Comparison of ENCODE assay signal across 22 cellular contexts in the genomic region with DNA sequence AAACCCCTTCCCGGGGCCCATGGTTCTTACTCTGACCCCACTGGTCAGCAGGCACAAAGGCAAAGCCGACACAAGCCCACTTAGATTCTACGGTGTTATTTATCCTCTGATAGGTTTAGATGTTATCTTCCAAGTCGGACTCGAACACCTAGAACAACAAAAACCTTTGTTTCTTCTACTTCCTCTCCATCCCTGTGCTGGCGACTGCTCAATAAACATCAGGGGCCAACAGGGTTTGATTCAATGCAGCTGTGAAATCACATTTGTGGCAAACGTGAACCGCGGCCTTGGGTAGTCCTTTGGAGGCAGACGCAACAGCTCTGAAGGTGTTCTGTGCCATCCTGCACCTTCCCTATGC.
DNase-seq lines count a peak whose midpoint lies in the region; ATAC-seq, FAIRE-seq and TF ChIP-seq lines count a peak whose summit lies in the region.
"Had no signal": no experiment of that assay in that cellular context is flagged by ENCODE, and none has a peak within 500 bp of the region (broad histone marks: within the 10 kb centered on the region; RNA-seq: fewer than 3 reads in every experiment).

No MANE protein-coding gene starts in this region.

- no peak for TF ChIP-seq RAD21 in SK-N-SH (IDR thresholded peaks at IDR 0.05; ENCODE audit: low read length)

- H3K27me3 ChIP-seq in SK-N-SH (ENCODE audit: insufficient read depth) = no peaks in the 10 kb centered on the region
- no peaks in the 10 kb centered on the region for H3K27me3 ChIP-seq in gastroesophageal sphincter
- no peaks in the 10 kb centered on the region for H3K27me3 ChIP-seq in stomach
- no peaks in the 10 kb centered on the region for H3K27me3 ChIP-seq in pancreas

- no peak overlapping the region for H3K4me3 Mint-ChIP-seq in Calu3 (ENCODE audit: low read depth, unreplicated experiment)
- H3K4me3 Mint-ChIP-seq: activated CD4-positive, alpha-beta T cell treated with anti-CD3 and anti-CD28 coated beads, Interleukin-2, amount 10 ng/mL, durations not matched to agents 24 days and 14 days; activated naive CD8-positive, alpha-beta T cell treated with anti-CD3 and anti-CD28 coated beads, Interleukin-2, amount 10 ng/mL, durations not matched to agents 7 days and 5 days; CD4-positive, CD25-positive, alpha-beta regulatory T cell; HFFc6; naive thymus-derived CD8-positive, alpha-beta T cell; stimulated activated naive CD8-positive, alpha-beta T cell treated with anti-CD3 and anti-CD28 coated beads, Interleukin-15, Interleukin-2, amounts not matched to agents 100 ng/mL and 50 ng/mL, for 24 hours had no signal

- no peak overlapping the region for H2AFZ ChIP-seq in SK-N-SH (ENCODE audit: low read depth)

- no peaks in the 10 kb centered on the region for H3K79me2 ChIP-seq in SK-N-SH (ENCODE audit: insufficient read depth)

- H3K27ac ChIP-seq in C4-2B = peak overlapping the region; percentile 98
- H3K27ac ChIP-seq in SK-N-SH (ENCODE audit: low read depth in 2 of 2, low read length in 1 of 2) = peak overlapping the region in 1 of 2 experiments; percentile 98; a peak in 2 of 4 replicates
- peak overlapping the region in 3 of 4 donors; percentile 63 to 90 (median 89) for H3K27ac ChIP-seq in gastroesophageal sphincter
- peak overlapping the region in 4 of 5 donors; percentile 24 to 42 (median 29) for H3K27ac ChIP-seq in stomach
- no peak overlapping the region for H3K27ac ChIP-seq in pancreas

- no peak for TF ChIP-seq POLR2A in gastroesophageal sphincter (IDR thresholded peaks at IDR 0.05)
- TF ChIP-seq POLR2A in stomach (IDR thresholded peaks at IDR 0.05) = no peak

- H3K9me3 ChIP-seq in SK-N-SH (no peaks in the 10 kb centered on the region), gastroesophageal sphincter (no peaks in the 10 kb centered on the region), stomach (no peaks in the 10 kb centered on the region), pancreas (no peaks in the 10 kb centered on the region)

- H3K4me3 ChIP-seq in SK-N-SH (ENCODE audit: low read depth in 2 of 2, low read length in 1 of 2) (no peak overlapping the region), gastroesophageal sphincter (no peak overlapping the region), stomach (no peak overlapping the region), pancreas (no peak overlapping the region)

- POLR2A ChIA-PET in SK-N-SH (lab: Yijun Ruan, JAX) = interaction anchor here (0.6 to 8.4 kb wide), 8 partner anchors 12 to 125 kb away, joined by 3 to 39 read pairs (median 4); no protein-coding TSS in a partner anchor

- H3K4me1 Mint-ChIP-seq in Calu3 (ENCODE audit: low read depth, unreplicated experiment) = peaks cover 37% of the 10 kb centered on the region

- TF ChIP-seq EP300 in SK-N-SH (IDR thresholded peaks at IDR 0.05; ENCODE audit: borderline replicate concordance in 1 of 2, low read depth in 1 of 2, low read length in 1 of 2) (no peak), gastroesophageal sphincter (IDR thresholded peaks at IDR 0.05) (no peak), stomach (IDR thresholded peaks at IDR 0.05) (no peak)

- intact Hi-C loops in stomach (cut with DNase I; ENCODE audit: low total_unique reads) = no loop called here
- intact Hi-C loops in Calu3 (cut with micrococcal nuclease; ENCODE audit: unreplicated experiment) = no loop called here
- intact Hi-C loops in pancreas (cut with DNase I) = no loop called here

- no peaks in the 10 kb centered on the region for H3K27me3 Mint-ChIP-seq in Calu3 (ENCODE audit: unreplicated experiment)
- H3K27me3 Mint-ChIP-seq: activated CD4-positive, alpha-beta T cell treated with anti-CD3 and anti-CD28 coated beads, Interleukin-2, amount 10 ng/mL, durations not matched to agents 24 days and 14 days; activated naive CD8-positive, alpha-beta T cell treated with anti-CD3 and anti-CD28 coated beads, Interleukin-2, amount 10 ng/mL, durations not matched to agents 7 days and 5 days; CD4-positive, CD25-positive, alpha-beta regulatory T cell; naive thymus-derived CD8-positive, alpha-beta T cell; stimulated activated naive CD8-positive, alpha-beta T cell treated with anti-CD3 and anti-CD28 coated beads, Interleukin-15, Interleukin-2, amounts not matched to agents 100 ng/mL and 50 ng/mL, for 24 hours had no signal

- H3K9me2 ChIP-seq in SK-N-SH = no peaks in the 10 kb centered on the region

- WGBS in SK-N-SH (ENCODE audit: low lambda C conversion rate) = 84% methylated on average over 10 of the region's 10 CpGs
- 65 to 68% methylated on average over 5 to 10 of the region's 10 CpGs for WGBS in gastroesophageal sphincter (ENCODE audit: low coverage in 1 of 2), 2 donors
- WGBS in stomach, 5 donors = 51 to 69% (median 64%) methylated on average over 10 of the region's 10 CpGs
- 62 to 69% methylated on average over 10 of the region's 10 CpGs for WGBS in pancreas, 2 donors

- H3K36me3 ChIP-seq in SK-N-SH (replicated peaks in 1 of 2; ENCODE audit: control insufficient read depth in 1 of 2, insufficient read depth in 2 of 2, low read length in 1 of 2) = no peaks in the 10 kb centered on the region
- peaks cover 0 to 5% of the 10 kb centered on the region in 2 donors for H3K36me3 ChIP-seq in gastroesophageal sphincter
- peaks cover 0 to 10% (median 4%) of the 10 kb centered on the region in 4 donors for H3K36me3 ChIP-seq in stomach
- H3K36me3 ChIP-seq in pancreas = no peaks in the 10 kb centered on the region

- no peak for ATAC-seq in gastroesophageal sphincter
- ATAC-seq in pancreas = no peak
- ATAC-seq: naive thymus-derived CD8-positive, alpha-beta T cell had no signal

- no peak for FAIRE-seq in pancreas (lab: Jason Lieb, UNC)
- FAIRE-seq: endothelial cell of umbilical vein, G401.6 had no signal

- peaks cover 6% of the 10 kb centered on the region for H3K36me3 Mint-ChIP-seq in Calu3 (ENCODE audit: insufficient read depth, unreplicated experiment)

- H3F3A ChIP-seq in SK-N-SH (replicated peaks; ENCODE audit: insufficient read depth) = no peaks in the 10 kb centered on the region

- CTCF ChIA-PET in SK-N-SH (lab: Yijun Ruan, JAX) (interaction anchor here (0.8 to 3.4 kb wide), 2 partner anchors 11 to 58 kb away, joined by 3 to 11 read pairs; no protein-coding TSS in a partner anchor), Calu3 (lab: Charles Lee) (no interaction called here)

- no peak overlapping the region for H3K27ac Mint-ChIP-seq in Calu3 (ENCODE audit: unreplicated experiment)
- H3K27ac Mint-ChIP-seq: activated CD4-positive, alpha-beta T cell treated with anti-CD3 and anti-CD28 coated beads, Interleukin-2, amount 10 ng/mL, durations not matched to agents 24 days and 14 days; activated naive CD8-positive, alpha-beta T cell treated with anti-CD3 and anti-CD28 coated beads, Interleukin-2, amount 10 ng/mL, durations not matched to agents 7 days and 5 days; activated T-helper 2 cell treated with anti-CD3 and anti-CD28 coated beads, Interferon-gamma antibody, Interleukin-2, Interleukin-4, amounts not matched to agents 10 μg/mL and 5 μg/mL and 100 μg/mL, durations not matched to agents 14 hours and 24 hours and 36 hours; HFFc6; stimulated activated naive CD8-positive, alpha-beta T cell treated with anti-CD3 and anti-CD28 coated beads, Interleukin-15, Interleukin-2, amounts not matched to agents 100 ng/mL and 50 ng/mL, for 24 hours had no signal

- BruUV-seq in Calu3 (replicated peaks; lab: Mats Ljungman, UMichigan) = no TSS peak

- TF ChIP-seq CTCF in C4-2B (conservative IDR thresholded peaks at IDR 0.05) = no peak
- no peak for TF ChIP-seq CTCF in SK-N-SH (IDR thresholded peaks at IDR 0.05)
- no peak for TF ChIP-seq CTCF in gastroesophageal sphincter (IDR thresholded peaks at IDR 0.05)
- TF ChIP-seq CTCF in stomach (IDR thresholded peaks at IDR 0.05) = no peak
- TF ChIP-seq CTCF in Calu3 (IDR thresholded peaks at IDR 0.05; ENCODE audit: unreplicated experiment) = no peak
- no peak for TF ChIP-seq CTCF in pancreas (IDR thresholded peaks at IDR 0.05)

- DNase-seq in SK-N-SH = no peak
- DNase-seq in stomach = no peak
- no peak for DNase-seq in cerebellum (ENCODE audit: low spot score)
- DNase-seq in Calu3 = no peak
- no peak for DNase-seq in pancreas
- DNase-seq in NK-92 treated with Interleukin-12 subunit alpha and Interleukin-12 subunit beta, amount 100 ng/mL, for 24 hours (lab: John Stamatoyannopoulos, UW) = no peak
- DNase-seq: activated CD4-positive, alpha-beta T cell treated with anti-CD3 and anti-CD28 coated beads, Interleukin-2, amount 10 ng/mL, durations not matched to agents 24 days and 14 days; activated naive CD8-positive, alpha-beta T cell treated with anti-CD3 and anti-CD28 coated beads, Interleukin-2, amount 10 ng/mL, durations not matched to agents 7 days and 5 days; CD4-positive, CD25-positive, alpha-beta regulatory T cell; cortex of kidney; HFFc6; naive thymus-derived CD8-positive, alpha-beta T cell; NCI-H1105; NCI-H2107; stimulated activated CD4-positive, alpha-beta T cell treated with anti-CD3 and anti-CD28 coated beads, Interleukin-4, amount 100 ng/mL, for 1 hour; T-helper 1 cell had no signal

- no peak overlapping the region for H3K9ac ChIP-seq in SK-N-SH

- H3K4me1 ChIP-seq in SK-N-SH (ENCODE audit: control insufficient read depth in 1 of 2, insufficient read depth in 2 of 2, low read depth in 1 of 2, low read length in 1 of 2) (peaks cover 19 to 100% of the 10 kb centered on the region in 2 experiments), gastroesophageal sphincter (peaks cover 10 to 100% (median 84%) of the 10 kb centered on the region in 3 donors), stomach (peaks cover 36 to 95% (median 72%) of the 10 kb centered on the region in 4 donors), pancreas (peaks cover 0 to 12% (median 10%) of the 10 kb centered on the region in 3 donors)

- H4K20me1 ChIP-seq in SK-N-SH (ENCODE audit: insufficient read depth) = 0 out of 2 replicates have a peak, but pooled peaks cover 3% of the 10 kb centered on the region

- H3K9me3 Mint-ChIP-seq in Calu3 (ENCODE audit: low read depth, unreplicated experiment) = no peaks in the 10 kb centered on the region
- H3K9me3 Mint-ChIP-seq: activated CD4-positive, alpha-beta T cell treated with anti-CD3 and anti-CD28 coated beads, Interleukin-2, amount 10 ng/mL, durations not matched to agents 24 days and 14 days; activated naive CD8-positive, alpha-beta T cell treated with anti-CD3 and anti-CD28 coated beads, Interleukin-2, amount 10 ng/mL, durations not matched to agents 7 days and 5 days; activated T-helper 2 cell treated with anti-CD3 and anti-CD28 coated beads, Interferon-gamma antibody, Interleukin-2, Interleukin-4, amounts not matched to agents 10 μg/mL and 5 μg/mL and 100 μg/mL, durations not matched to agents 14 hours and 24 hours and 36 hours; CD4-positive, CD25-positive, alpha-beta regulatory T cell; HFFc6; naive thymus-derived CD8-positive, alpha-beta T cell; stimulated activated naive CD8-positive, alpha-beta T cell treated with anti-CD3 and anti-CD28 coated beads, Interleukin-15, Interleukin-2, amounts not matched to agents 100 ng/mL and 50 ng/mL, for 24 hours had no signal

- no peak overlapping the region for H3K4me2 ChIP-seq in SK-N-SH

TF ChIP-seq in SK-N-SH, 30 proteins besides CTCF, POLR2A, EP300 and RAD21:
- TF ChIP-seq MXI1 (IDR thresholded peaks at IDR 0.05; ENCODE audit: low read depth, low read length) = 0 out of 2 replicates have a peak, but pooled peaks have one; percentile 14
- no peak for TF ChIP-seq SIN3A (IDR thresholded peaks at IDR 0.05; ENCODE audit: borderline replicate concordance, low read depth, low read length)
TF ChIP-seq in SK-N-SH: peak in this region for 1.

Comparison
In these comparisons a context has a peak if more than half of its experiments do, and no peak if none do; other contexts are left out.
1. H3K27ac ChIP-seq: peak in C4-2B (single experiment), gastroesophageal sphincter (3 of 4) and stomach (4 of 5); none in pancreas (0 of 4).